Comparison of ENCODE assay signal across 15 cellular contexts in the genomic region with DNA sequence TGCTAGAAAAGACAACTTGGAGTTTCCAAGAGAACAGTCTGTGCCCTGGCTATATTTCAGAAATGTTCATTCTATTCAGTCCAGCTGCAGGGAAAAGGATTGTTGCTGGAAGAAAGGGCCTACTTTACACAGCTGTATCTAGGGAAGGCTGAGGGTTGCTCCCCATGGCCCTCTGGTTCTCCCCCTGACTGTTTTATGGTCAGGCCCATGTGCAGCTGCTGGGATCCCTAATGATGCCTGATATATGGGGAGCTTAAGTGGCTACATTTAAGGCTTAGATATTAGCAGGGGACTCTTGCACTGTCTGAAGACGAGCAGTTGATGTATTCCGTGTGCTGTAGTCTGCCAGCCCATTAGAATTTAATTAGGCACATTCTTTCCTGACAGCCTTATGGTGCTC.
DNase-seq lines count a peak whose midpoint lies in the region; ATAC-seq and TF ChIP-seq lines count a peak whose summit lies in the region.
"Had no signal": no experiment of that assay in that cellular context is flagged by ENCODE, and none has a peak within 500 bp of the region (broad histone marks: within the 10 kb centered on the region; RNA-seq: fewer than 3 reads in every experiment).

No MANE protein-coding gene starts in this region.

- H3K4me3 ChIP-seq in BLaER1 (no peak overlapping the region), adipocyte (ENCODE audit: low read length) (no peak overlapping the region), heart right ventricle (no peak overlapping the region)
- H3K4me3 ChIP-seq: cardiac muscle cell, ovary, spleen had no signal

- DNase-seq in adipocyte (ENCODE audit: low read depth), result peak; percentile 33
- DNase-seq in heart right ventricle, result no peak
- no peak for DNase-seq in sciatic nerve (ENCODE audit: low spot score)
- DNase-seq in activated CD4-positive, alpha-beta T cell treated with anti-CD3 and anti-CD28 coated beads, Interleukin-2, amount 10 ng/mL, durations not matched to agents 24 days and 14 days, result no peak
- no peak for DNase-seq in SKM-1 (lab: John Stamatoyannopoulos, UW; ENCODE audit: unreplicated experiment)
- DNase-seq in NCI-H1105 treated with DMSO at 0.1 percent for 48 hours (lab: John Stamatoyannopoulos, UW), result no peak
- DNase-seq: activated T-cell treated with anti-CD3 and anti-CD28 coated beads, Interleukin-2, amount 50 U/mL, for 1 hour; Calu3; ovary; spleen; stimulated activated naive B cell treated with anti-CD40 and anti-IgM and Interleukin-4, amounts not matched to agents 10 μg/mL and 1 μg/mL and 100 μg/mL, for 72 hours had no signal

- 22 to 54% methylated on average over 2 of the region's 2 CpGs for WGBS in heart right ventricle, 2 donors

- H3K4me1 ChIP-seq in BLaER1, result peaks cover 24% of the 10 kb centered on the region
- peaks cover 15% of the 10 kb centered on the region for H3K4me1 ChIP-seq in adipocyte (ENCODE audit: control insufficient read depth, insufficient read depth, low read length)
- H3K4me1 ChIP-seq in heart right ventricle, result peaks cover 0 to 32% (median 17%) of the 10 kb centered on the region in 9 donors
- H3K4me1 ChIP-seq: spleen had no signal

- no peak overlapping the region for H3K4me3 Mint-ChIP-seq in activated CD4-positive, alpha-beta T cell treated with anti-CD3 and anti-CD28 coated beads, Interleukin-2, amount 10 ng/mL, durations not matched to agents 24 days and 14 days
- H3K4me3 Mint-ChIP-seq: activated naive CD8-positive, alpha-beta T cell; stimulated activated naive B cell treated with anti-CD40 and anti-IgM and Interleukin-4, amounts not matched to agents 10 μg/mL and 1 μg/mL and 100 μg/mL, for 72 hours had no signal

- H3K9me3 Mint-ChIP-seq in activated CD4-positive, alpha-beta T cell treated with anti-CD3 and anti-CD28 coated beads, Interleukin-2, amount 10 ng/mL, durations not matched to agents 24 days and 14 days, result no peaks in the 10 kb centered on the region
- H3K9me3 Mint-ChIP-seq: stimulated activated naive B cell treated with anti-CD40 and anti-IgM and Interleukin-4, amounts not matched to agents 10 μg/mL and 1 μg/mL and 100 μg/mL, for 72 hours had no signal

- no peaks in the 10 kb centered on the region for H3K36me3 Mint-ChIP-seq in activated CD4-positive, alpha-beta T cell treated with anti-CD3 and anti-CD28 coated beads, Interleukin-2, amount 10 ng/mL, durations not matched to agents 24 days and 14 days (ENCODE audit: low read depth)
- H3K36me3 Mint-ChIP-seq: activated naive CD8-positive, alpha-beta T cell; stimulated activated naive B cell treated with anti-CD40 and anti-IgM and Interleukin-4, amounts not matched to agents 10 μg/mL and 1 μg/mL and 100 μg/mL, for 72 hours had no signal

- H3K9ac ChIP-seq in BLaER1, result 0 out of 2 replicates have a peak overlapping the region, but pooled peaks have one; percentile 1
- H3K9ac ChIP-seq in adipocyte (ENCODE audit: low read length), result no peak overlapping the region

- no peaks in the 10 kb centered on the region for H3K9me3 ChIP-seq in BLaER1
- H3K9me3 ChIP-seq in adipocyte (ENCODE audit: control insufficient read depth, low read length), result no peaks in the 10 kb centered on the region
- H3K9me3 ChIP-seq in heart right ventricle, result no peaks in the 10 kb centered on the region
- H3K9me3 ChIP-seq: ovary, spleen had no signal

- intact Hi-C loops in heart right ventricle (cut with DNase I), result no loop called here
- intact Hi-C loops in sciatic nerve (cut with DNase I), result no loop called here
- intact Hi-C loops in activated CD4-positive, alpha-beta T cell treated with anti-CD3 and anti-CD28 coated beads, Interleukin-2, amount 10 ng/mL, durations not matched to agents 24 days and 14 days (cut with micrococcal nuclease), result no loop called here

- H3K27ac Mint-ChIP-seq in activated CD4-positive, alpha-beta T cell treated with anti-CD3 and anti-CD28 coated beads, Interleukin-2, amount 10 ng/mL, durations not matched to agents 24 days and 14 days, result no peak overlapping the region
- H3K27ac Mint-ChIP-seq: activated naive CD8-positive, alpha-beta T cell; stimulated activated naive B cell treated with anti-CD40 and anti-IgM and Interleukin-4, amounts not matched to agents 10 μg/mL and 1 μg/mL and 100 μg/mL, for 72 hours had no signal

- no peak for TF ChIP-seq CTCF in heart right ventricle (IDR thresholded peaks at IDR 0.05)

- H3K27ac ChIP-seq in BLaER1 (no peak overlapping the region), heart right ventricle (peak overlapping the region in 3 of 10 donors; percentile 20 to 60 (median 36))
- H3K27ac ChIP-seq: cardiac muscle cell, ovary, spleen had no signal

- H3K27me3 ChIP-seq in BLaER1, result no peaks in the 10 kb centered on the region
- H3K27me3 ChIP-seq in adipocyte (replicated peaks; ENCODE audit: control insufficient read depth, insufficient read depth, low read length), result peaks cover 51% of the 10 kb centered on the region
- no peaks in the 10 kb centered on the region for H3K27me3 ChIP-seq in heart right ventricle
- H3K27me3 ChIP-seq: cardiac muscle cell, ovary had no signal

- H3K36me3 ChIP-seq in BLaER1 (no peaks in the 10 kb centered on the region), adipocyte (ENCODE audit: control insufficient read depth, insufficient read depth, low read length, severe bottlenecking) (no peaks in the 10 kb centered on the region), heart right ventricle (no peaks in the 10 kb centered on the region)
- H3K36me3 ChIP-seq: cardiac muscle cell, ovary, spleen had no signal

- H3K4me1 Mint-ChIP-seq in activated CD4-positive, alpha-beta T cell treated with anti-CD3 and anti-CD28 coated beads, Interleukin-2, amount 10 ng/mL, durations not matched to agents 24 days and 14 days, result no peaks in the 10 kb centered on the region

- H4K20me1 ChIP-seq in BLaER1, result no peaks in the 10 kb centered on the region

- ATAC-seq in heart right ventricle (peak in 7 of 8 donors; percentile 43 to 80 (median 64)), sciatic nerve (peak; percentile 90), GM21367 (IDR thresholded peaks at IDR 0.05; ENCODE audit: unreplicated experiment) (no peak)
- ATAC-seq: stimulated activated naive B cell treated with anti-CD40 and anti-IgM and Interleukin-4, amounts not matched to agents 10 μg/mL and 1 μg/mL and 100 μg/mL, for 72 hours had no signal

- H3K27me3 Mint-ChIP-seq in activated CD4-positive, alpha-beta T cell treated with anti-CD3 and anti-CD28 coated beads, Interleukin-2, amount 10 ng/mL, durations not matched to agents 24 days and 14 days, result peaks cover 5% of the 10 kb centered on the region

- H3K4me2 ChIP-seq in BLaER1, result peak overlapping the region; percentile 68
